Comparison of ENCODE assay signal across 9 cellular contexts in genomic region chr2:169670937-169671336, GRCh38. TPM values are rescaled to one million over a fixed set of nuclear protein-coding genes. Genes with fewer than 3 reads are reported as not detected.
"Had no signal": no experiment of that assay in that cellular context is flagged by ENCODE, and none has a peak within 500 bp of the region (broad histone marks: within the 10 kb centered on the region; RNA-seq: fewer than 3 reads in every experiment).

No MANE protein-coding gene starts in this region.

- H3K4me2 ChIP-seq: KMS-11 had no signal

- FAIRE-seq: HepG2 had no signal

- H3K27ac Mint-ChIP-seq: IgD-negative memory B cell had no signal

- H3K9me3 Mint-ChIP-seq: IgD-negative memory B cell had no signal

- H3K4me1 Mint-ChIP-seq: IgD-negative memory B cell had no signal

- H3K27ac ChIP-seq: HL-60, KMS-11 had no signal

- H3K4me3 Mint-ChIP-seq: IgD-negative memory B cell had no signal

- H3K9ac ChIP-seq: KMS-11 had no signal

- DNase-seq: KBM-7, KG1 had no signal

RNA-seq across cellular contexts. Expression of gene CFAP210, which starts 23.3 kb away (rescaled TPM):
- total RNA-seq: HT-29, HT1080, IMR-90 had no signal
- polyA plus RNA-seq: HepG2, IgD-negative memory B cell, IMR-90 had no signal
